ENCODE assay signal across 14 cellular contexts in genomic region chr12:47707905-47708543, GRCh38. TPM values are rescaled to one million over a fixed set of nuclear protein-coding genes. Genes with fewer than 3 reads are reported as not detected.
DNase-seq lines count a peak whose midpoint lies in the region; ATAC-seq lines count a peak whose summit lies in the region.
"Had no signal": no experiment of that assay in that cellular context is flagged by ENCODE, and none has a peak within 500 bp of the region (broad histone marks: within the 10 kb centered on the region; RNA-seq: fewer than 3 reads in every experiment).

No MANE protein-coding gene starts in this region.

- H3K9ac ChIP-seq in Karpas-422 (ENCODE audit: low read length) = peak overlapping the region; percentile 80

- H3K4me2 ChIP-seq in Karpas-422 (ENCODE audit: low read depth, low read length, poor library complexity, severe bottlenecking) = peak overlapping the region; percentile 91

- H3K36me3 Mint-ChIP-seq in activated naive CD4-positive, alpha-beta T cell treated with anti-CD3 and anti-CD28 coated beads, Interleukin-2, amount 10 ng/mL, durations not matched to agents 7 days and 5 days = peaks cover 24% of the 10 kb centered on the region
- H3K36me3 Mint-ChIP-seq in activated naive CD4-positive, alpha-beta T cell treated with anti-CD3 and anti-CD28 coated beads, Interleukin-2, amount 50 U/mL, for 72 hours = peaks cover 21 to 27% of the 10 kb centered on the region in 2 donors
- peaks cover 11% of the 10 kb centered on the region for H3K36me3 Mint-ChIP-seq in stimulated activated memory B cell treated with anti-CD40 and anti-IgM and Interleukin-4, amounts not matched to agents 10 μg/mL and 1 μg/mL and 100 μg/mL, for 72 hours

- peaks cover 7% of the 10 kb centered on the region; the same call in 1 of the 2 replicates for H4K20me1 ChIP-seq in Karpas-422 (ENCODE audit: insufficient read depth, low read depth, low read length)

- H3K27ac Mint-ChIP-seq in activated naive CD4-positive, alpha-beta T cell treated with anti-CD3 and anti-CD28 coated beads, Interleukin-2, amount 10 ng/mL, durations not matched to agents 7 days and 5 days = peak overlapping the region; percentile 85
- H3K27ac Mint-ChIP-seq in activated naive CD4-positive, alpha-beta T cell treated with anti-CD3 and anti-CD28 coated beads, Interleukin-2, amount 50 U/mL, for 72 hours = peak overlapping the region; percentile 1 to 74
- peak overlapping the region; percentile 99 for H3K27ac Mint-ChIP-seq in stimulated activated memory B cell treated with anti-CD40 and anti-IgM and Interleukin-4, amounts not matched to agents 10 μg/mL and 1 μg/mL and 100 μg/mL, for 72 hours

- H3K4me3 ChIP-seq in Karpas-422 (ENCODE audit: low read length) = peak overlapping the region; percentile 72
- H3K4me3 ChIP-seq: MG63, right atrium auricular region, upper lobe of left lung had no signal

- peaks cover 63% of the 10 kb centered on the region for H3K79me2 ChIP-seq in Karpas-422 (ENCODE audit: low read length)

- H3K36me3 ChIP-seq in Karpas-422 (ENCODE audit: insufficient read depth, low read length) = peaks cover 10% of the 10 kb centered on the region; the same call in 1 of the 2 replicates
- H3K36me3 ChIP-seq: right atrium auricular region, upper lobe of left lung had no signal

- ATAC-seq in activated naive CD4-positive, alpha-beta T cell treated with anti-CD3 and anti-CD28 coated beads, Interleukin-2, amount 50 U/mL, for 72 hours = no peak
- ATAC-seq in stimulated activated memory B cell treated with anti-CD40 and anti-IgM and Interleukin-4, amounts not matched to agents 10 μg/mL and 1 μg/mL and 100 μg/mL, for 72 hours = no peak
- ATAC-seq: HCT116 had no signal

- H3K27me3 ChIP-seq in Karpas-422 (ENCODE audit: low read length) = no peaks in the 10 kb centered on the region
- H3K27me3 ChIP-seq: MG63, right atrium auricular region, upper lobe of left lung had no signal

- no peak overlapping the region for H2AFZ ChIP-seq in Karpas-422 (ENCODE audit: low read length)

- DNase-seq in activated naive CD4-positive, alpha-beta T cell treated with anti-CD3 and anti-CD28 coated beads, Interleukin-2, amount 10 ng/mL, durations not matched to agents 7 days and 5 days = peak; percentile 46
- no peak for DNase-seq in activated naive CD4-positive, alpha-beta T cell treated with Interleukin-2 at 50 U/mL for 16 hours
- DNase-seq in Karpas-422 (peak; percentile 65), NCI-H748 treated with DMSO at 0.1 percent for 48 hours (lab: John Stamatoyannopoulos, UW) (no peak), NCI-H1048 (lab: John Stamatoyannopoulos, UW) (no peak)
- DNase-seq in activated naive CD4-positive, alpha-beta T cell treated with anti-CD3 and anti-CD28 coated beads, Interleukin-2, amount 50 U/mL, for 72 hours (ENCODE audit: low spot score in 2 of 2) = no peak
- no peak for DNase-seq in effector CD8-positive, alpha-beta T cell (lab: John Stamatoyannopoulos, UW)
- DNase-seq: MG63, NCI-H524 treated with DMSO at 0.1 percent for 48 hours, upper lobe of left lung had no signal

- peak overlapping the region; percentile 90 for H3K27ac ChIP-seq in Karpas-422 (ENCODE audit: low read length)
- H3K27ac ChIP-seq: right atrium auricular region had no signal

- H3K4me3 Mint-ChIP-seq in activated naive CD4-positive, alpha-beta T cell treated with anti-CD3 and anti-CD28 coated beads, Interleukin-2, amount 10 ng/mL, durations not matched to agents 7 days and 5 days = peak overlapping the region; percentile 69
- H3K4me3 Mint-ChIP-seq in stimulated activated memory B cell treated with anti-CD40 and anti-IgM and Interleukin-4, amounts not matched to agents 10 μg/mL and 1 μg/mL and 100 μg/mL, for 72 hours = peak overlapping the region; percentile 41

- peaks cover 65% of the 10 kb centered on the region for H3K4me1 ChIP-seq in Karpas-422 (ENCODE audit: low read length)

- no peaks in the 10 kb centered on the region for H3K9me3 ChIP-seq in Karpas-422 (ENCODE audit: low read length)
- H3K9me3 ChIP-seq: MG63, right atrium auricular region, upper lobe of left lung had no signal

- CTCF ChIA-PET in activated naive CD4-positive, alpha-beta T cell treated with anti-CD3 and anti-CD28 coated beads, Interleukin-2, amount 10 ng/mL, durations not matched to agents 7 days and 5 days (lab: Charles Lee) = interaction anchor here (1.1 to 1.5 kb wide), 4 partner anchors 35 to 131 kb away, joined by 3 to 5 read pairs (median 4); no protein-coding TSS in a partner anchor

- peaks cover 3% of the 10 kb centered on the region for H3K27me3 Mint-ChIP-seq in activated naive CD4-positive, alpha-beta T cell treated with anti-CD3 and anti-CD28 coated beads, Interleukin-2, amount 10 ng/mL, durations not matched to agents 7 days and 5 days
- H3K27me3 Mint-ChIP-seq in stimulated activated memory B cell treated with anti-CD40 and anti-IgM and Interleukin-4, amounts not matched to agents 10 μg/mL and 1 μg/mL and 100 μg/mL, for 72 hours = no peaks in the 10 kb centered on the region

- H3K9me2 ChIP-seq in Karpas-422 (replicated peaks; ENCODE audit: insufficient read depth, low read length) = no peaks in the 10 kb centered on the region

- H3K4me1 Mint-ChIP-seq in activated naive CD4-positive, alpha-beta T cell treated with anti-CD3 and anti-CD28 coated beads, Interleukin-2, amount 10 ng/mL, durations not matched to agents 7 days and 5 days = peaks cover 48% of the 10 kb centered on the region
- peaks cover 77% of the 10 kb centered on the region for H3K4me1 Mint-ChIP-seq in stimulated activated memory B cell treated with anti-CD40 and anti-IgM and Interleukin-4, amounts not matched to agents 10 μg/mL and 1 μg/mL and 100 μg/mL, for 72 hours

- H3K9me3 Mint-ChIP-seq in activated naive CD4-positive, alpha-beta T cell treated with anti-CD3 and anti-CD28 coated beads, Interleukin-2, amount 10 ng/mL, durations not matched to agents 7 days and 5 days = no peaks in the 10 kb centered on the region
- H3K9me3 Mint-ChIP-seq in activated naive CD4-positive, alpha-beta T cell treated with anti-CD3 and anti-CD28 coated beads, Interleukin-2, amount 50 U/mL, for 72 hours = no peaks in the 10 kb centered on the region
- H3K9me3 Mint-ChIP-seq in stimulated activated memory B cell treated with anti-CD40 and anti-IgM and Interleukin-4, amounts not matched to agents 10 μg/mL and 1 μg/mL and 100 μg/mL, for 72 hours = no peaks in the 10 kb centered on the region

RNA-seq across cellular contexts. Expression of gene RPAP3, which starts 2.2 kb away (rescaled TPM):
- 38.2 and 47.2 TPM in 2 replicates for total RNA-seq in Karpas-422 (2014; rRNA removed; shearing (Covaris generic); ENCODE audit: low replicate concordance)
- 10 to 100 TPM; 41.7 to 53.9 TPM for total RNA-seq in activated naive CD4-positive, alpha-beta T cell treated with anti-CD3 and anti-CD28 coated beads, Interleukin-2, amount 50 U/mL, for 72 hours

RNA-seq across cellular contexts. Expression of gene ENDOU, which starts 17.3 kb away (rescaled TPM):
- total RNA-seq in Karpas-422 (2014; rRNA removed; shearing (Covaris generic); ENCODE audit: low replicate concordance) = 1.2 and 10.7 TPM in 2 replicates
- total RNA-seq in activated naive CD4-positive, alpha-beta T cell treated with anti-CD3 and anti-CD28 coated beads, Interleukin-2, amount 50 U/mL, for 72 hours = not detected
- total RNA-seq: mononuclear cell had no signal

RNA-seq across cellular contexts. Expression of gene RAPGEF3, which starts 50.7 kb away (rescaled TPM):
- 4.4 and 11.9 TPM in 2 replicates for total RNA-seq in Karpas-422 (2014; rRNA removed; shearing (Covaris generic); ENCODE audit: low replicate concordance)
- total RNA-seq in activated naive CD4-positive, alpha-beta T cell treated with anti-CD3 and anti-CD28 coated beads, Interleukin-2, amount 50 U/mL, for 72 hours = 1 to 10 TPM; 1.1 to 2.7 TPM

Comparison
In these comparisons a context has a peak if more than half of its experiments do, and no peak if none do; other contexts are left out.
1. DNase-seq: peak in activated naive CD4-positive, alpha-beta T cell treated with anti-CD3 and anti-CD28 coated beads, Interleukin-2, amount 10 ng/mL, durations not matched to agents 7 days and 5 days (single experiment) and Karpas-422 (single experiment); none in activated naive CD4-positive, alpha-beta T cell treated with Interleukin-2 at 50 U/mL for 16 hours (single experiment), activated naive CD4-positive, alpha-beta T cell treated with anti-CD3 and anti-CD28 coated beads, Interleukin-2, amount 50 U/mL, for 72 hours (0 of 2), NCI-H748 treated with DMSO at 0.1 percent for 48 hours (single experiment), effector CD8-positive, alpha-beta T cell (single experiment) and NCI-H1048 (single experiment).
2. H3K27ac Mint-ChIP-seq: peak in every context shown above with its lines; median percentile 99 in stimulated activated memory B cell treated with anti-CD40 and anti-IgM and Interleukin-4, amounts not matched to agents 10 μg/mL and 1 μg/mL and 100 μg/mL, for 72 hours; 85 in activated naive CD4-positive, alpha-beta T cell treated with anti-CD3 and anti-CD28 coated beads, Interleukin-2, amount 10 ng/mL, durations not matched to agents 7 days and 5 days; 38 in activated naive CD4-positive, alpha-beta T cell treated with anti-CD3 and anti-CD28 coated beads, Interleukin-2, amount 50 U/mL, for 72 hours.